Comparison of ENCODE assay signal across 8 cellular contexts in the genomic region with DNA sequence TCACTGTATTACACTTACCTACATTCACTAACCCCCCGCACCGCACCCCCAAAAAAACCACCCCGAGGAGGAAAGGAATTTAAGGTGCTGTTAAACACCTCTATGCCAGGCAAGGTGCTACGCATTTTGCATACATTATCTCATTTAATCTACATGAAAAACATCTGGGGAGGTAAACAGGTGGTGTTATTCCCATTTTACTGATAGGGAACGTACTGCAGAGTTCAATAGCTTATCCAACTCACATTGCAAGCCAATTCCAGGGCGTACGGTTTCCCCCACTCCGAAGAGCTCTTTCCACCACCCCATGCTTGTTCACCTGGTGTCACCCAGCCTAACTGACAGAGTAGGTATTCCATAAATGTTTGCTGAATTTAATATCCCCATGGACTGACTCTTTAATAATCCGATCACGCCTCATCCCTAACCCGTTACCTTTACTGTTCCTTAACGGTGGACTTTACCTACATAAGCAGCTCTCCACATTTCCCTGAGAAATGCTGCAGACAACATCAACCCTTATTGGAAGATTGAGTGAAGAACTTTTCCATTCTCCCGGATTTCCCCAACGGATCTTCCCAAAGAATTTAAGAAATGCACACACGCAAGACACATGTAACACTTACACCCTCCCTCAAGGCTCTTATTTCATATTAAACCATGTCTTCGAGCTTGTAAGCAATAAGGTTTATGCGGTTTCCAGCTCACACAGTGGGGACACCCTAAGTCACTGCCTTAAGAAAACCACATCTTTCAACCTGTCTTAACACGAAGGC. TPM values are rescaled to one million over a fixed set of nuclear protein-coding genes. Genes with fewer than 3 reads are reported as not detected.
A peak's percentile ranks its signal among the peaks of the same experiment; 100 is the strongest.
DNase-seq lines count a peak whose midpoint lies in the region; ATAC-seq and TF ChIP-seq lines count a peak whose summit lies in the region.

No MANE protein-coding gene starts in this region.

- H3K9me3 ChIP-seq in BLaER1 treated with 17β-estradiol and CSF1 and Interleukin-3, amounts not matched to agents 10 nM and 100 nM (replicated peaks in 1 of 11): peaks cover 16 to 28% (median 22%) of the 10 kb centered on the region in 11 experiments

- H3K4me3 ChIP-seq in BLaER1 treated with 17β-estradiol and CSF1 and Interleukin-3, amounts not matched to agents 10 nM and 100 nM: peak overlapping the region in 8 of 10 experiments; percentile 33 to 98 (median 82); a peak in 15 of 20 replicates
- H3K4me3 ChIP-seq in HFF-Myc (replicated peaks; ENCODE audit: low read depth, low read length): peak overlapping the region; percentile 79

- TF ChIP-seq CTCF in HFF-Myc (IDR thresholded peaks at IDR 0.05; ENCODE audit: low read depth, low read length, missing control alignments): no peak
- no peak for TF ChIP-seq CTCF in foreskin keratinocyte (conservative IDR thresholded peaks at IDR 0.05)

- peak overlapping the region; percentile 82 to 100 (median 96) for H3K4me2 ChIP-seq in BLaER1 treated with 17β-estradiol and CSF1 and Interleukin-3, amounts not matched to agents 10 nM and 100 nM

- H3K4me1 ChIP-seq in BLaER1 treated with 17β-estradiol and CSF1 and Interleukin-3, amounts not matched to agents 10 nM and 100 nM: peaks cover 14 to 59% (median 23%) of the 10 kb centered on the region in 10 experiments; a peak in 19 of 20 replicates
- H3K4me1 ChIP-seq in foreskin keratinocyte: peaks cover 12% of the 10 kb centered on the region

- H4K20me1 ChIP-seq in BLaER1 treated with 17β-estradiol and CSF1 and Interleukin-3, amounts not matched to agents 10 nM and 100 nM: peaks cover 0 to 54% (median 10%) of the 10 kb centered on the region in 11 experiments; a peak in 14 of 22 replicates

- H3K27me3 ChIP-seq in BLaER1 treated with 17β-estradiol and CSF1 and Interleukin-3, amounts not matched to agents 10 nM and 100 nM: peaks cover 19 to 82% (median 64%) of the 10 kb centered on the region in 11 experiments; a peak in 21 of 22 replicates
- no peaks in the 10 kb centered on the region for H3K27me3 ChIP-seq in foreskin keratinocyte

- peak overlapping the region in 2 of 11 experiments; percentile 3 to 86; a peak in 2 of 22 replicates for H3K27ac ChIP-seq in BLaER1 treated with 17β-estradiol and CSF1 and Interleukin-3, amounts not matched to agents 10 nM and 100 nM
- H3K27ac ChIP-seq in foreskin keratinocyte: no peak overlapping the region

- ATAC-seq in foreskin keratinocyte (no peak), HG03139 (IDR thresholded peaks at IDR 0.05; ENCODE audit: unreplicated experiment) (no peak), GM21619 (IDR thresholded peaks at IDR 0.05; ENCODE audit: unreplicated experiment) (no peak)

- H3K9ac ChIP-seq in BLaER1 treated with 17β-estradiol and CSF1 and Interleukin-3, amounts not matched to agents 10 nM and 100 nM: peak overlapping the region in 4 of 11 experiments; percentile 38 to 92 (median 82); a peak in 7 of 22 replicates

- peaks cover 0 to 6% (median 0%) of the 10 kb centered on the region in 11 experiments; a peak in 1 of 22 replicates for H3K36me3 ChIP-seq in BLaER1 treated with 17β-estradiol and CSF1 and Interleukin-3, amounts not matched to agents 10 nM and 100 nM

- no peak for DNase-seq in HFF-Myc (ENCODE audit: extremely low read depth, low read depth)
- DNase-seq in activated CD4-positive, alpha-beta T cell treated with anti-CD3 and anti-CD28 coated beads for 48 hours: peak; percentile 17
- DNase-seq in foreskin keratinocyte: peak; percentile 30 to 56
- DNase-seq in renal cortical epithelial cell (ENCODE audit: low read depth): peak; percentile 59
- no peak for DNase-seq in mucosa of gallbladder (ENCODE audit: low spot score)

RNA-seq across cellular contexts. Expression of a gene that starts 1.2 kb away (rescaled TPM):
- 9.9 and 12.3 TPM in 2 replicates for total RNA-seq in foreskin keratinocyte
- polyA plus RNA-seq in foreskin keratinocyte: 1.5 and 1.9 TPM in 2 replicates
- total RNA-seq in renal cortical epithelial cell: 20.7 and 43.3 TPM in 2 replicates
- total RNA-seq in mucosa of gallbladder: 51.6 TPM

Comparison
In these comparisons a context has a peak if more than half of its experiments do, and no peak if none do; other contexts are left out.
1. DNase-seq: peak in activated CD4-positive, alpha-beta T cell treated with anti-CD3 and anti-CD28 coated beads for 48 hours (single experiment), foreskin keratinocyte (2 of 2) and renal cortical epithelial cell (single experiment); none in HFF-Myc (single experiment) and mucosa of gallbladder (single experiment).